Comparison of ENCODE assay signal across 1 cellular context in the genomic region with DNA sequence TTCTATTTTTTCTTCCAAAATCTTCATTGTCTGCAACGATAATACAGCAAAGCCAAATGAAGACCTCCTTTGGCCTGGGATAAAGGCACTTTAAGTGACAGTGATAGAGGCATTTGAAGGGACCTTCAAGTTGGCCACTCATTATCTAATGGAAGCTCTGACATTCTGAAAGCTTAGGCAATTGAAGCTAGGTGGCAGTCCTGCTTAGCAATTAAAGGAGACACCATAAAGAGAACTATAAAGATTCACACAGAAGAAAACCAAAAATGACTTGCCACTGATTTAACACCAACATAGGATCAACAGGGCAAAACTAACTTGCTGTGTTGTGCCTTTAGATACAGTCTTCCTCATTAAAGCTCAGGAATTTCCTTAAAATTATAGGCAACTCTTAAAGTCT.
TF ChIP-seq lines count a peak whose summit lies in the region.

No MANE protein-coding gene starts in this region.

TF ChIP-seq in SK-N-SH, 30 proteins besides CTCF, POLR2A, EP300 and RAD21 (continued from another document):
- TF ChIP-seq, protein P1, sequence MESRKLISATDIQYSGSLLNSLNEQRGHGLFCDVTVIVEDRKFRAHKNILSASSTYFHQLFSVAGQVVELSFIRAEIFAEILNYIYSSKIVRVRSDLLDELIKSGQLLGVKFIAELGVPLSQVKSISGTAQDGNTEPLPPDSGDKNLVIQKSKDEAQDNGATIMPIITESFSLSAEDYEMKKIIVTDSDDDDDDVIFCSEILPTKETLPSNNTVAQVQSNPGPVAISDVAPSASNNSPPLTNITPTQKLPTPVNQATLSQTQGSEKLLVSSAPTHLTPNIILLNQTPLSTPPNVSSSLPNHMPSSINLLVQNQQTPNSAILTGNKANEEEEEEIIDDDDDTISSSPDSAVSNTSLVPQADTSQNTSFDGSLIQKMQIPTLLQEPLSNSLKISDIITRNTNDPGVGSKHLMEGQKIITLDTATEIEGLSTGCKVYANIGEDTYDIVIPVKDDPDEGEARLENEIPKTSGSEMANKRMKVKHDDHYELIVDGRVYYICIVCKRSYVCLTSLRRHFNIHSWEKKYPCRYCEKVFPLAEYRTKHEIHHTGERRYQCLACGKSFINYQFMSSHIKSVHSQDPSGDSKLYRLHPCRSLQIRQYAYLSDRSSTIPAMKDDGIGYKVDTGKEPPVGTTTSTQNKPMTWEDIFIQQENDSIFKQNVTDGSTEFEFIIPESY (IDR thresholded peaks at IDR 0.05; ENCODE audit: borderline replicate concordance, low read depth): no peak
- TF ChIP-seq MXI1 (IDR thresholded peaks at IDR 0.05; ENCODE audit: low read depth, low read length): no peak
- TF ChIP-seq, protein P2, sequence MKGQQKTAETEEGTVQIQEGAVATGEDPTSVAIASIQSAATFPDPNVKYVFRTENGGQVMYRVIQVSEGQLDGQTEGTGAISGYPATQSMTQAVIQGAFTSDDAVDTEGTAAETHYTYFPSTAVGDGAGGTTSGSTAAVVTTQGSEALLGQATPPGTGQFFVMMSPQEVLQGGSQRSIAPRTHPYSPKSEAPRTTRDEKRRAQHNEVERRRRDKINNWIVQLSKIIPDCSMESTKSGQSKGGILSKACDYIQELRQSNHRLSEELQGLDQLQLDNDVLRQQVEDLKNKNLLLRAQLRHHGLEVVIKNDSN (IDR thresholded peaks at IDR 0.05; ENCODE audit: borderline replicate concordance, low read depth): no peak
- TF ChIP-seq, protein P3, sequence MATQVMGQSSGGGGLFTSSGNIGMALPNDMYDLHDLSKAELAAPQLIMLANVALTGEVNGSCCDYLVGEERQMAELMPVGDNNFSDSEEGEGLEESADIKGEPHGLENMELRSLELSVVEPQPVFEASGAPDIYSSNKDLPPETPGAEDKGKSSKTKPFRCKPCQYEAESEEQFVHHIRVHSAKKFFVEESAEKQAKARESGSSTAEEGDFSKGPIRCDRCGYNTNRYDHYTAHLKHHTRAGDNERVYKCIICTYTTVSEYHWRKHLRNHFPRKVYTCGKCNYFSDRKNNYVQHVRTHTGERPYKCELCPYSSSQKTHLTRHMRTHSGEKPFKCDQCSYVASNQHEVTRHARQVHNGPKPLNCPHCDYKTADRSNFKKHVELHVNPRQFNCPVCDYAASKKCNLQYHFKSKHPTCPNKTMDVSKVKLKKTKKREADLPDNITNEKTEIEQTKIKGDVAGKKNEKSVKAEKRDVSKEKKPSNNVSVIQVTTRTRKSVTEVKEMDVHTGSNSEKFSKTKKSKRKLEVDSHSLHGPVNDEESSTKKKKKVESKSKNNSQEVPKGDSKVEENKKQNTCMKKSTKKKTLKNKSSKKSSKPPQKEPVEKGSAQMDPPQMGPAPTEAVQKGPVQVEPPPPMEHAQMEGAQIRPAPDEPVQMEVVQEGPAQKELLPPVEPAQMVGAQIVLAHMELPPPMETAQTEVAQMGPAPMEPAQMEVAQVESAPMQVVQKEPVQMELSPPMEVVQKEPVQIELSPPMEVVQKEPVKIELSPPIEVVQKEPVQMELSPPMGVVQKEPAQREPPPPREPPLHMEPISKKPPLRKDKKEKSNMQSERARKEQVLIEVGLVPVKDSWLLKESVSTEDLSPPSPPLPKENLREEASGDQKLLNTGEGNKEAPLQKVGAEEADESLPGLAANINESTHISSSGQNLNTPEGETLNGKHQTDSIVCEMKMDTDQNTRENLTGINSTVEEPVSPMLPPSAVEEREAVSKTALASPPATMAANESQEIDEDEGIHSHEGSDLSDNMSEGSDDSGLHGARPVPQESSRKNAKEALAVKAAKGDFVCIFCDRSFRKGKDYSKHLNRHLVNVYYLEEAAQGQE (IDR thresholded peaks at IDR 0.05; ENCODE audit: low read depth, low read length): no peak
- no peak for TF ChIP-seq SMC3 (IDR thresholded peaks at IDR 0.05; ENCODE audit: low read depth, low read length)
- no peak for TF ChIP-seq NFIC (IDR thresholded peaks at IDR 0.05; ENCODE audit: borderline replicate concordance)
- no peak for TF ChIP-seq MEF2A (IDR thresholded peaks at IDR 0.05; ENCODE audit: borderline replicate concordance, low read depth)
- no peak for TF ChIP-seq SIN3A (IDR thresholded peaks at IDR 0.05; ENCODE audit: borderline replicate concordance, low read depth, low read length)
- TF ChIP-seq TCF12 (IDR thresholded peaks at IDR 0.05): no peak
- TF ChIP-seq GABPA (IDR thresholded peaks at IDR 0.05; ENCODE audit: low read depth): no peak
- no peak for TF ChIP-seq FOXJ3 (CRISPR knock-in tag; IDR thresholded peaks at IDR 0.05)
